In the genomic region with DNA sequence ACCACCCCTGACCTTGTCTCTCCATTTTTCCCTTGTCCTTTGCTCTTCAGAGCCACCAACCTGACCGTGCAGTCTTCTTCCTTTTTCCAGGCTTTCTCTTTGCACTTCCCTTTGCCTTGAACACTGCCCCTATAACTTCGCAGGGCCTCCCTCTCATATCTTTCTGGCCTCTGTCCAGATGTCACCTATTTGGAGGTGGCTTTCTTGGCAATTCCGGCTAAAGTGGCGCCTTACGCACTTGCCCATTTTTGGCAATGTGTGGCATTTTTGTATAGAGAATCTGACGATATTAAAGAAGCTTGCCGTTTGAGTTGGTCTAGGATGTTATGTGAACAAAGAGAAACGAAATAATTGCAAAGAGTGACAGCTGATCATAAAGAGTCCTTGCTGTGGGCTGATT, we compare ENCODE assay signal across 9 cellular contexts. TPM values are rescaled to one million over a fixed set of nuclear protein-coding genes. Genes with fewer than 3 reads are reported as not detected.
DNase-seq lines count a peak whose midpoint lies in the region; ATAC-seq and TF ChIP-seq lines count a peak whose summit lies in the region.
"Had no signal": no experiment of that assay in that cellular context is flagged by ENCODE, and none has a peak within 500 bp of the region (broad histone marks: within the 10 kb centered on the region; RNA-seq: fewer than 3 reads in every experiment).

No MANE protein-coding gene starts in this region.

- 61% methylated on average over 8 of the region's 8 CpGs for whole genome bisulfite sequencing in thymus

- DNase-seq in activated T-cell treated with anti-CD3 and anti-CD28 coated beads, Interleukin-2, amount 50 U/mL, for 24 hours = no peak
- no peak for DNase-seq in activated T-cell treated with anti-CD3 and anti-CD28 coated beads, Interleukin-2, amount 50 U/mL, for 48 hours
- DNase-seq in activated T-helper 2 cell treated with anti-CD3 and anti-CD28 coated beads, Interferon-gamma antibody, Interleukin-2, Interleukin-4, amounts not matched to agents 10 μg/mL and 5 μg/mL and 100 μg/mL, durations not matched to agents 14 hours and 24 hours and 36 hours (ENCODE audit: low spot score) = no peak
- DNase-seq in kidney epithelial cell (ENCODE audit: low read depth) (no peak), HuH-7 (ENCODE audit: low spot score) (no peak), NCI-H2081 (lab: John Stamatoyannopoulos, UW) (no peak)
- DNase-seq: SIG-M5 had no signal

- H3K36me3 Mint-ChIP-seq in activated T-cell treated with anti-CD3 and anti-CD28 coated beads, Interleukin-2, amount 50 U/mL, for 24 hours (ENCODE audit: low read depth) = peaks cover 66% of the 10 kb centered on the region
- H3K36me3 Mint-ChIP-seq in activated T-helper 2 cell treated with anti-CD3 and anti-CD28 coated beads, Interferon-gamma antibody, Interleukin-2, Interleukin-4, amounts not matched to agents 10 μg/mL and 5 μg/mL and 100 μg/mL, durations not matched to agents 14 hours and 24 hours and 36 hours (ENCODE audit: low read depth) = peaks cover 40% of the 10 kb centered on the region

- H3K27ac ChIP-seq in thymus (ENCODE audit: low read depth) = no peak overlapping the region

- H3K27me3 Mint-ChIP-seq in activated T-cell treated with anti-CD3 and anti-CD28 coated beads, Interleukin-2, amount 50 U/mL, for 24 hours = peaks cover 18% of the 10 kb centered on the region
- H3K27me3 Mint-ChIP-seq in activated T-helper 2 cell treated with anti-CD3 and anti-CD28 coated beads, Interferon-gamma antibody, Interleukin-2, Interleukin-4, amounts not matched to agents 10 μg/mL and 5 μg/mL and 100 μg/mL, durations not matched to agents 14 hours and 24 hours and 36 hours (ENCODE audit: low read depth) = peaks cover 4% of the 10 kb centered on the region

- ATAC-seq in HG03432 (IDR thresholded peaks at IDR 0.05; ENCODE audit: unreplicated experiment) = no peak

- peaks cover 18% of the 10 kb centered on the region for H3K4me1 ChIP-seq in thymus (ENCODE audit: control insufficient read depth, insufficient read depth, low read length)

- H3K27me3 ChIP-seq in kidney epithelial cell (ENCODE audit: control insufficient read depth, insufficient read depth, low read length) = peaks cover 6% of the 10 kb centered on the region
- peaks cover 18% of the 10 kb centered on the region for H3K27me3 ChIP-seq in thymus (ENCODE audit: control insufficient read depth, insufficient read depth)

- no peak for TF ChIP-seq CTCF in kidney epithelial cell (IDR thresholded peaks at IDR 0.05; ENCODE audit: insufficient read depth, low read length, poor library complexity, severe bottlenecking)

- intact Hi-C loops in activated T-helper 2 cell treated with anti-CD3 and anti-CD28 coated beads, Interferon-gamma antibody, Interleukin-2, Interleukin-4, amounts not matched to agents 10 μg/mL and 5 μg/mL and 100 μg/mL, durations not matched to agents 14 hours and 24 hours and 36 hours (cut with micrococcal nuclease) = loop anchor here (2.0 kb wide), 1 partner anchor 42 kb away; a partner anchor contains a TSS

- H3K27ac Mint-ChIP-seq in activated T-cell treated with anti-CD3 and anti-CD28 coated beads, Interleukin-2, amount 50 U/mL, for 24 hours = peak overlapping the region; percentile 93
- H3K27ac Mint-ChIP-seq in activated T-helper 2 cell treated with anti-CD3 and anti-CD28 coated beads, Interferon-gamma antibody, Interleukin-2, Interleukin-4, amounts not matched to agents 10 μg/mL and 5 μg/mL and 100 μg/mL, durations not matched to agents 14 hours and 24 hours and 36 hours = peak overlapping the region; percentile 91

- peak overlapping the region; percentile 84 for H3K4me3 Mint-ChIP-seq in activated T-cell treated with anti-CD3 and anti-CD28 coated beads, Interleukin-2, amount 50 U/mL, for 24 hours
- peak overlapping the region; percentile 85 for H3K4me3 Mint-ChIP-seq in activated T-helper 2 cell treated with anti-CD3 and anti-CD28 coated beads, Interferon-gamma antibody, Interleukin-2, Interleukin-4, amounts not matched to agents 10 μg/mL and 5 μg/mL and 100 μg/mL, durations not matched to agents 14 hours and 24 hours and 36 hours (ENCODE audit: low read depth)

- H3K4me3 ChIP-seq in kidney epithelial cell (ENCODE audit: low read depth, low read length) = peak overlapping the region; percentile 76
- peak overlapping the region; percentile 65 for H3K4me3 ChIP-seq in thymus (ENCODE audit: low read length)

- H3K36me3 ChIP-seq in kidney epithelial cell (ENCODE audit: control insufficient read depth, insufficient read depth, low read length) (peaks cover 4% of the 10 kb centered on the region), thymus (ENCODE audit: control insufficient read depth, insufficient read depth) (peaks cover 24% of the 10 kb centered on the region)

- H3K4me1 Mint-ChIP-seq in activated T-cell treated with anti-CD3 and anti-CD28 coated beads, Interleukin-2, amount 50 U/mL, for 24 hours (ENCODE audit: low read depth) = peaks cover 27% of the 10 kb centered on the region
- H3K4me1 Mint-ChIP-seq in activated T-helper 2 cell treated with anti-CD3 and anti-CD28 coated beads, Interferon-gamma antibody, Interleukin-2, Interleukin-4, amounts not matched to agents 10 μg/mL and 5 μg/mL and 100 μg/mL, durations not matched to agents 14 hours and 24 hours and 36 hours (ENCODE audit: low read depth) = peaks cover 25% of the 10 kb centered on the region

- peaks cover 52% of the 10 kb centered on the region for H3K9me3 Mint-ChIP-seq in activated T-cell treated with anti-CD3 and anti-CD28 coated beads, Interleukin-2, amount 50 U/mL, for 24 hours
- peaks cover 34% of the 10 kb centered on the region for H3K9me3 Mint-ChIP-seq in activated T-helper 2 cell treated with anti-CD3 and anti-CD28 coated beads, Interferon-gamma antibody, Interleukin-2, Interleukin-4, amounts not matched to agents 10 μg/mL and 5 μg/mL and 100 μg/mL, durations not matched to agents 14 hours and 24 hours and 36 hours

- no peaks in the 10 kb centered on the region for H3K9me3 ChIP-seq in thymus (ENCODE audit: control insufficient read depth)

RNA-seq across cellular contexts. Expression of a gene that starts 0.9 kb away (rescaled TPM):
- 4.6 and 5.1 TPM in 2 replicates for total RNA-seq in activated T-helper 2 cell treated with anti-CD3 and anti-CD28 coated beads, Interferon-gamma antibody, Interleukin-2, Interleukin-4, amounts not matched to agents 10 μg/mL and 5 μg/mL and 100 μg/mL, durations not matched to agents 14 hours and 24 hours and 36 hours
- 9.8 and 12.4 TPM in 2 replicates for total RNA-seq in kidney epithelial cell
- polyA plus RNA-seq in thymus = 3.9 TPM

RNA-seq across cellular contexts. Expression of a gene that starts 29.9 kb away (rescaled TPM):
- total RNA-seq in activated T-helper 2 cell treated with anti-CD3 and anti-CD28 coated beads, Interferon-gamma antibody, Interleukin-2, Interleukin-4, amounts not matched to agents 10 μg/mL and 5 μg/mL and 100 μg/mL, durations not matched to agents 14 hours and 24 hours and 36 hours = 5.2 and 6.5 TPM in 2 replicates
- total RNA-seq in kidney epithelial cell = 8.0 and 8.3 TPM in 2 replicates
- polyA plus RNA-seq in thymus = 7.9 TPM

RNA-seq across cellular contexts. Expression of a gene that starts 40.9 kb away (rescaled TPM):
- 35.8 and 40.2 TPM in 2 replicates for total RNA-seq in activated T-helper 2 cell treated with anti-CD3 and anti-CD28 coated beads, Interferon-gamma antibody, Interleukin-2, Interleukin-4, amounts not matched to agents 10 μg/mL and 5 μg/mL and 100 μg/mL, durations not matched to agents 14 hours and 24 hours and 36 hours
- total RNA-seq in kidney epithelial cell = 122 and 134 TPM in 2 replicates
- polyA plus RNA-seq in thymus = 1.4 TPM

RNA-seq across cellular contexts. Expression of a gene that starts 42.2 kb away (rescaled TPM):
- total RNA-seq in activated T-helper 2 cell treated with anti-CD3 and anti-CD28 coated beads, Interferon-gamma antibody, Interleukin-2, Interleukin-4, amounts not matched to agents 10 μg/mL and 5 μg/mL and 100 μg/mL, durations not matched to agents 14 hours and 24 hours and 36 hours = 3.8 and 4.1 TPM in 2 replicates
- total RNA-seq in kidney epithelial cell = 16.4 and 28.7 TPM in 2 replicates
- 42.2 TPM for polyA plus RNA-seq in thymus

RNA-seq across cellular contexts. Expression of a gene that starts 42.2 kb away (rescaled TPM):
- 1.3 and 2.0 TPM in 2 replicates for total RNA-seq in activated T-helper 2 cell treated with anti-CD3 and anti-CD28 coated beads, Interferon-gamma antibody, Interleukin-2, Interleukin-4, amounts not matched to agents 10 μg/mL and 5 μg/mL and 100 μg/mL, durations not matched to agents 14 hours and 24 hours and 36 hours
- total RNA-seq in kidney epithelial cell = 1.7 and 6.0 TPM in 2 replicates
- 7.2 TPM for polyA plus RNA-seq in thymus
